In genomic region chr4:73452953-73453700, GRCh38 we compare ENCODE assay signal across 1 cellular context.
TF ChIP-seq lines count a peak whose summit lies in the region.

No MANE protein-coding gene starts in this region.

TF ChIP-seq in H1, 55 proteins besides CTCF, POLR2A, EP300 and RAD21 (continued from another document):
- TF ChIP-seq RFX5 (IDR thresholded peaks at IDR 0.05; ENCODE audit: borderline replicate concordance, low read depth, low read length), result no peak
- TF ChIP-seq TBP (IDR thresholded peaks at IDR 0.05; ENCODE audit: low read depth, low read length), result no peak
- TF ChIP-seq, protein P1, sequence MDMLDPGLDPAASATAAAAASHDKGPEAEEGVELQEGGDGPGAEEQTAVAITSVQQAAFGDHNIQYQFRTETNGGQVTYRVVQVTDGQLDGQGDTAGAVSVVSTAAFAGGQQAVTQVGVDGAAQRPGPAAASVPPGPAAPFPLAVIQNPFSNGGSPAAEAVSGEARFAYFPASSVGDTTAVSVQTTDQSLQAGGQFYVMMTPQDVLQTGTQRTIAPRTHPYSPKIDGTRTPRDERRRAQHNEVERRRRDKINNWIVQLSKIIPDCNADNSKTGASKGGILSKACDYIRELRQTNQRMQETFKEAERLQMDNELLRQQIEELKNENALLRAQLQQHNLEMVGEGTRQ (IDR thresholded peaks at IDR 0.05; ENCODE audit: low read length), result no peak
- TF ChIP-seq KDM1A (IDR thresholded peaks at IDR 0.05; ENCODE audit: borderline replicate concordance, low read length), result no peak
- TF ChIP-seq RNF2 (IDR thresholded peaks at IDR 0.05; ENCODE audit: borderline replicate concordance, low read depth, low read length, missing control alignments, poor library complexity, severe bottlenecking), result no peak
- TF ChIP-seq GABPA (IDR thresholded peaks at IDR 0.05; ENCODE audit: borderline replicate concordance, insufficient read depth, low read length), result no peak
- TF ChIP-seq SAP30 (IDR thresholded peaks at IDR 0.05; ENCODE audit: insufficient read depth, insufficient replicate concordance, low read length), result no peak
- TF ChIP-seq JUND (IDR thresholded peaks at IDR 0.05; ENCODE audit: low read length), result no peak
- no peak for TF ChIP-seq E2F6 (IDR thresholded peaks at IDR 0.05)
- TF ChIP-seq SP1 (IDR thresholded peaks at IDR 0.05; ENCODE audit: low read depth, low read length), result peak; percentile 77
- peak; percentile 13 for TF ChIP-seq NANOG (IDR thresholded peaks at IDR 0.05; ENCODE audit: insufficient read depth, low read depth, low read length, poor library complexity, severe bottlenecking)
- TF ChIP-seq CTBP2 (IDR thresholded peaks at IDR 0.05; ENCODE audit: borderline replicate concordance, insufficient read depth, insufficient read length, low read length), result no peak
- TF ChIP-seq FOSL1 (IDR thresholded peaks at IDR 0.05; ENCODE audit: insufficient read depth, low read depth, low read length), result no peak
- TF ChIP-seq ZNF274 (IDR thresholded peaks at IDR 0.05; ENCODE audit: borderline replicate concordance, extremely low read depth, low read length), result no peak
- no peak for TF ChIP-seq SP4 (IDR thresholded peaks at IDR 0.05; ENCODE audit: low read length)
- TF ChIP-seq TAF7 (optimal IDR thresholded peaks at IDR 0.05; ENCODE audit: borderline replicate concordance, low read depth, low read length), result no peak
- no peak for TF ChIP-seq NRF1 (IDR thresholded peaks at IDR 0.05; ENCODE audit: low read depth, low read length)
- TF ChIP-seq CBX5 (IDR thresholded peaks at IDR 0.05; ENCODE audit: low read depth, low read length), result no peak
- TF ChIP-seq HDAC2 (IDR thresholded peaks at IDR 0.05; ENCODE audit: borderline replicate concordance in 1 of 2, low read depth in 2 of 2, low read length in 2 of 2), result peak in 1 of 2 experiments; percentile 51; a peak in 1 of 4 replicates
- no peak for TF ChIP-seq SUZ12 (IDR thresholded peaks at IDR 0.05; ENCODE audit: low read length)
- TF ChIP-seq CREB1 (IDR thresholded peaks at IDR 0.05), result no peak
- TF ChIP-seq SIX5 (IDR thresholded peaks at IDR 0.05; ENCODE audit: low read depth, low read length), result no peak
- TF ChIP-seq TCF12 (IDR thresholded peaks at IDR 0.05; ENCODE audit: low read depth, low read length), result no peak
- no peak for TF ChIP-seq CBX8 (IDR thresholded peaks at IDR 0.05; ENCODE audit: borderline replicate concordance, low read depth, low read length)
- peak; percentile 85 for TF ChIP-seq SRF (IDR thresholded peaks at IDR 0.05; ENCODE audit: low read depth, low read length)
- TF ChIP-seq SP2 (IDR thresholded peaks at IDR 0.05; ENCODE audit: low read length), result no peak
- no peak for TF ChIP-seq POU5F1 (IDR thresholded peaks at IDR 0.05; ENCODE audit: low read depth, low read length)
- no peak for TF ChIP-seq GTF2F1 (IDR thresholded peaks at IDR 0.05; ENCODE audit: borderline replicate concordance, low read depth, low read length)
- no peak for TF ChIP-seq YY1 (IDR thresholded peaks at IDR 0.05; ENCODE audit: low read depth, low read length)
- TF ChIP-seq KDM4A (IDR thresholded peaks at IDR 0.05; ENCODE audit: low read depth, low read length, severe bottlenecking), result no peak
- TF ChIP-seq POLR2AphosphoS5 (IDR thresholded peaks at IDR 0.05; ENCODE audit: low read depth, low read length), result no peak
- TF ChIP-seq SIRT6 (IDR thresholded peaks at IDR 0.05; ENCODE audit: low read length), result no peak
- TF ChIP-seq EGR1 (IDR thresholded peaks at IDR 0.05; ENCODE audit: borderline replicate concordance, low read depth, low read length), result no peak
- peak in 1 of 2 experiments; percentile 54 for TF ChIP-seq BCL11A (IDR thresholded peaks at IDR 0.05; ENCODE audit: low read depth in 2 of 2, low read length in 2 of 2)
- TF ChIP-seq CHD2 (IDR thresholded peaks at IDR 0.05; ENCODE audit: low read length), result no peak
- no peak for TF ChIP-seq EZH2 (IDR thresholded peaks at IDR 0.05; ENCODE audit: low read depth, low read length, severe bottlenecking)
- peak; percentile 63 for TF ChIP-seq TEAD4 (IDR thresholded peaks at IDR 0.05; ENCODE audit: low read depth, low read length)
- TF ChIP-seq BRCA1 (IDR thresholded peaks at IDR 0.05; ENCODE audit: low read depth, low read length), result no peak
- TF ChIP-seq TAF1 (IDR thresholded peaks at IDR 0.05; ENCODE audit: low read depth, low read length), result no peak
- TF ChIP-seq ASH2L (IDR thresholded peaks at IDR 0.05; ENCODE audit: low read length), result peak; percentile 64
- TF ChIP-seq, protein P2, sequence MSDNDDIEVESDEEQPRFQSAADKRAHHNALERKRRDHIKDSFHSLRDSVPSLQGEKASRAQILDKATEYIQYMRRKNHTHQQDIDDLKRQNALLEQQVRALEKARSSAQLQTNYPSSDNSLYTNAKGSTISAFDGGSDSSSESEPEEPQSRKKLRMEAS (IDR thresholded peaks at IDR 0.05), result no peak
- no peak for TF ChIP-seq ATF3 (IDR thresholded peaks at IDR 0.05; ENCODE audit: insufficient read depth, low read depth, low read length)
- no peak for TF ChIP-seq ATF2 (IDR thresholded peaks at IDR 0.05; ENCODE audit: low read length)
- TF ChIP-seq, protein P3, sequence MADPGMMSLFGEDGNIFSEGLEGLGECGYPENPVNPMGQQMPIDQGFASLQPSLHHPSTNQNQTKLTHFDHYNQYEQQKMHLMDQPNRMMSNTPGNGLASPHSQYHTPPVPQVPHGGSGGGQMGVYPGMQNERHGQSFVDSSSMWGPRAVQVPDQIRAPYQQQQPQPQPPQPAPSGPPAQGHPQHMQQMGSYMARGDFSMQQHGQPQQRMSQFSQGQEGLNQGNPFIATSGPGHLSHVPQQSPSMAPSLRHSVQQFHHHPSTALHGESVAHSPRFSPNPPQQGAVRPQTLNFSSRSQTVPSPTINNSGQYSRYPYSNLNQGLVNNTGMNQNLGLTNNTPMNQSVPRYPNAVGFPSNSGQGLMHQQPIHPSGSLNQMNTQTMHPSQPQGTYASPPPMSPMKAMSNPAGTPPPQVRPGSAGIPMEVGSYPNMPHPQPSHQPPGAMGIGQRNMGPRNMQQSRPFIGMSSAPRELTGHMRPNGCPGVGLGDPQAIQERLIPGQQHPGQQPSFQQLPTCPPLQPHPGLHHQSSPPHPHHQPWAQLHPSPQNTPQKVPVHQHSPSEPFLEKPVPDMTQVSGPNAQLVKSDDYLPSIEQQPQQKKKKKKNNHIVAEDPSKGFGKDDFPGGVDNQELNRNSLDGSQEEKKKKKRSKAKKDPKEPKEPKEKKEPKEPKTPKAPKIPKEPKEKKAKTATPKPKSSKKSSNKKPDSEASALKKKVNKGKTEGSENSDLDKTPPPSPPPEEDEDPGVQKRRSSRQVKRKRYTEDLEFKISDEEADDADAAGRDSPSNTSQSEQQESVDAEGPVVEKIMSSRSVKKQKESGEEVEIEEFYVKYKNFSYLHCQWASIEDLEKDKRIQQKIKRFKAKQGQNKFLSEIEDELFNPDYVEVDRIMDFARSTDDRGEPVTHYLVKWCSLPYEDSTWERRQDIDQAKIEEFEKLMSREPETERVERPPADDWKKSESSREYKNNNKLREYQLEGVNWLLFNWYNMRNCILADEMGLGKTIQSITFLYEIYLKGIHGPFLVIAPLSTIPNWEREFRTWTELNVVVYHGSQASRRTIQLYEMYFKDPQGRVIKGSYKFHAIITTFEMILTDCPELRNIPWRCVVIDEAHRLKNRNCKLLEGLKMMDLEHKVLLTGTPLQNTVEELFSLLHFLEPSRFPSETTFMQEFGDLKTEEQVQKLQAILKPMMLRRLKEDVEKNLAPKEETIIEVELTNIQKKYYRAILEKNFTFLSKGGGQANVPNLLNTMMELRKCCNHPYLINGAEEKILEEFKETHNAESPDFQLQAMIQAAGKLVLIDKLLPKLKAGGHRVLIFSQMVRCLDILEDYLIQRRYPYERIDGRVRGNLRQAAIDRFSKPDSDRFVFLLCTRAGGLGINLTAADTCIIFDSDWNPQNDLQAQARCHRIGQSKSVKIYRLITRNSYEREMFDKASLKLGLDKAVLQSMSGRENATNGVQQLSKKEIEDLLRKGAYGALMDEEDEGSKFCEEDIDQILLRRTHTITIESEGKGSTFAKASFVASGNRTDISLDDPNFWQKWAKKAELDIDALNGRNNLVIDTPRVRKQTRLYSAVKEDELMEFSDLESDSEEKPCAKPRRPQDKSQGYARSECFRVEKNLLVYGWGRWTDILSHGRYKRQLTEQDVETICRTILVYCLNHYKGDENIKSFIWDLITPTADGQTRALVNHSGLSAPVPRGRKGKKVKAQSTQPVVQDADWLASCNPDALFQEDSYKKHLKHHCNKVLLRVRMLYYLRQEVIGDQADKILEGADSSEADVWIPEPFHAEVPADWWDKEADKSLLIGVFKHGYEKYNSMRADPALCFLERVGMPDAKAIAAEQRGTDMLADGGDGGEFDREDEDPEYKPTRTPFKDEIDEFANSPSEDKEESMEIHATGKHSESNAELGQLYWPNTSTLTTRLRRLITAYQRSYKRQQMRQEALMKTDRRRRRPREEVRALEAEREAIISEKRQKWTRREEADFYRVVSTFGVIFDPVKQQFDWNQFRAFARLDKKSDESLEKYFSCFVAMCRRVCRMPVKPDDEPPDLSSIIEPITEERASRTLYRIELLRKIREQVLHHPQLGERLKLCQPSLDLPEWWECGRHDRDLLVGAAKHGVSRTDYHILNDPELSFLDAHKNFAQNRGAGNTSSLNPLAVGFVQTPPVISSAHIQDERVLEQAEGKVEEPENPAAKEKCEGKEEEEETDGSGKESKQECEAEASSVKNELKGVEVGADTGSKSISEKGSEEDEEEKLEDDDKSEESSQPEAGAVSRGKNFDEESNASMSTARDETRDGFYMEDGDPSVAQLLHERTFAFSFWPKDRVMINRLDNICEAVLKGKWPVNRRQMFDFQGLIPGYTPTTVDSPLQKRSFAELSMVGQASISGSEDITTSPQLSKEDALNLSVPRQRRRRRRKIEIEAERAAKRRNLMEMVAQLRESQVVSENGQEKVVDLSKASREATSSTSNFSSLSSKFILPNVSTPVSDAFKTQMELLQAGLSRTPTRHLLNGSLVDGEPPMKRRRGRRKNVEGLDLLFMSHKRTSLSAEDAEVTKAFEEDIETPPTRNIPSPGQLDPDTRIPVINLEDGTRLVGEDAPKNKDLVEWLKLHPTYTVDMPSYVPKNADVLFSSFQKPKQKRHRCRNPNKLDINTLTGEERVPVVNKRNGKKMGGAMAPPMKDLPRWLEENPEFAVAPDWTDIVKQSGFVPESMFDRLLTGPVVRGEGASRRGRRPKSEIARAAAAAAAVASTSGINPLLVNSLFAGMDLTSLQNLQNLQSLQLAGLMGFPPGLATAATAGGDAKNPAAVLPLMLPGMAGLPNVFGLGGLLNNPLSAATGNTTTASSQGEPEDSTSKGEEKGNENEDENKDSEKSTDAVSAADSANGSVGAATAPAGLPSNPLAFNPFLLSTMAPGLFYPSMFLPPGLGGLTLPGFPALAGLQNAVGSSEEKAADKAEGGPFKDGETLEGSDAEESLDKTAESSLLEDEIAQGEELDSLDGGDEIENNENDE (IDR thresholded peaks at IDR 0.05; ENCODE audit: insufficient replicate concordance, low read length), result peak; percentile 79
- no peak for TF ChIP-seq RXRA (IDR thresholded peaks at IDR 0.05; ENCODE audit: insufficient read depth, low read depth, low read length)
- no peak for TF ChIP-seq RBBP5 (IDR thresholded peaks at IDR 0.05; ENCODE audit: borderline replicate concordance, low read depth, low read length)
